In the genomic region with DNA sequence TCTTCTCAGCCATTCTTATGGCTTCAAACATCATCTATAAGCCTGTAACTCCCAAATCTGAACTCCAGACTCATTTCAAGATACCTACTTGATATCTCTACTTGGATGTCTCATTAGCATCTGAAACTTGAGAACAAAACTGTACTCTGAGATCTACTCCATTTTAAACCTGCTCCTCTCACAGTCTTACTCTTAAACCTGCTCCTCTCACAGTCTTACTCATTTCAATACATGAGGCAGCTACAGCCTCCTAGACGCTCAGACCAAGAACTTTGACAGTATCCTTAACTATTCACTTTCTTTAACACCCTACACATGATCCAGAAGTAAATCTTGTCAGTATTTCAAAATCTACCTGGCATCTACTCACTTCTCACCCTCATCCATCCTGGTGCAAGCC, we compare ENCODE assay signal across 27 cellular contexts. TPM values are rescaled to one million over a fixed set of nuclear protein-coding genes. Genes with fewer than 3 reads are reported as not detected.
DNase-seq lines count a peak whose midpoint lies in the region; ATAC-seq and TF ChIP-seq lines count a peak whose summit lies in the region.
"Had no signal": no experiment of that assay in that cellular context is flagged by ENCODE, and none has a peak within 500 bp of the region (broad histone marks: within the 10 kb centered on the region; RNA-seq: fewer than 3 reads in every experiment).

No MANE protein-coding gene starts in this region.

- H3K18ac ChIP-seq in IMR-90 (ENCODE audit: low read depth, low read length) (no peak overlapping the region), H9 (ENCODE audit: insufficient read length, low read depth, low read length) (no peak overlapping the region)

- H3K9me1 ChIP-seq in IMR-90 (ENCODE audit: insufficient read depth, low read length) = 0 out of 2 replicates have a peak, but pooled peaks cover 3% of the 10 kb centered on the region

- WGBS in IMR-90 (ENCODE audit: extremely low coverage in 2 of 2, insufficient read length in 1 of 2), 2 experiments = 67% methylated on average over 1 of the region's 1 CpG; no CpG with 5 or more reads in 1 of the 2 experiments
- no CpG with 5 or more reads among the region's 1 CpG for WGBS in H9 (ENCODE audit: extremely low coverage, insufficient read length, low lambda C conversion rate)

- H3K56ac ChIP-seq in IMR-90 (ENCODE audit: extremely low read depth, insufficient read depth, low read length) (no peak overlapping the region), H9 (ENCODE audit: insufficient read length, low read depth, low read length) (no peak overlapping the region)

- no peak overlapping the region for H4K5ac ChIP-seq in IMR-90 (ENCODE audit: low read depth, low read length)
- H4K5ac ChIP-seq in H9 (ENCODE audit: insufficient read length, low read depth, low read length) = no peak overlapping the region

- DNase-seq in activated CD8-positive, alpha-beta memory T cell treated with anti-CD3 and anti-CD28 coated beads, Interleukin-2, amount 10 ng/mL, durations not matched to agents 7 days and 5 days = no peak
- DNase-seq in activated CD8-positive, alpha-beta memory T cell treated with anti-CD3 and anti-CD28 coated beads, Interleukin-2, amount 50 U/mL, for 4 hours = no peak
- no peak for DNase-seq in IMR-90
- no peak for DNase-seq in H9
- DNase-seq: activated B cell treated with CpG ODN at 0.5 μM for 24 hours; activated naive CD4-positive, alpha-beta T cell treated with anti-CD3 and anti-CD28 coated beads, Interleukin-2, amount 10 ng/mL, durations not matched to agents 7 days and 5 days; DMS 273 treated with DMSO at 0.1 percent for 48 hours; HCEC 1CT; heart left ventricle; islet precursor cell; NCI-H1436 treated with DMSO at 0.1 percent for 48 hours; NK-92 treated with Interleukin-12 subunit alpha and Interleukin-12 subunit beta, amount 100 ng/mL, for 24 hours; Right ventricle myocardium superior; spleen; stimulated activated naive CD4-positive, alpha-beta T cell treated with Interleukin-2 at 50 U/mL for 16 hours had no signal

- H3K79me1 ChIP-seq in IMR-90 (ENCODE audit: low read depth in 1 of 2, low read length in 2 of 2) (no peaks in the 10 kb centered on the region), H9 (ENCODE audit: insufficient read depth, low read depth, low read length, poor library complexity, severe bottlenecking) (no peaks in the 10 kb centered on the region)

- peaks cover 51% of the 10 kb centered on the region for H3K27me3 Mint-ChIP-seq in activated CD8-positive, alpha-beta memory T cell treated with anti-CD3 and anti-CD28 coated beads, Interleukin-2, amount 10 ng/mL, durations not matched to agents 7 days and 5 days
- no peaks in the 10 kb centered on the region for H3K27me3 Mint-ChIP-seq in stimulated activated memory B cell treated with anti-CD40 and anti-IgM and Interleukin-4, amounts not matched to agents 10 μg/mL and 1 μg/mL and 100 μg/mL, for 72 hours
- no peaks in the 10 kb centered on the region for H3K27me3 Mint-ChIP-seq in H9 (ENCODE audit: low read depth)

- H2AFZ ChIP-seq in IMR-90 (replicated peaks; ENCODE audit: low read length, poor library complexity) = no peak overlapping the region
- no peak overlapping the region for H2AFZ ChIP-seq in H9 (ENCODE audit: low read length)

- H4K20me1 ChIP-seq in IMR-90 (ENCODE audit: insufficient read depth, low read length) = no peaks in the 10 kb centered on the region
- no peaks in the 10 kb centered on the region for H4K20me1 ChIP-seq in H9 (ENCODE audit: control insufficient read depth, insufficient read depth, insufficient read length)
- H4K20me1 ChIP-seq: BLaER1 had no signal

- H3K9ac ChIP-seq in IMR-90 (ENCODE audit: low read depth, low read length) (no peak overlapping the region), H9 (ENCODE audit: extremely low read depth, insufficient read length, low read length) (no peak overlapping the region)
- H3K9ac ChIP-seq: BLaER1 had no signal

- H2BK5ac ChIP-seq in IMR-90 (ENCODE audit: low read depth, low read length, poor library complexity, severe bottlenecking) (no peak overlapping the region), H9 (ENCODE audit: insufficient read length, low read length) (no peak overlapping the region)

- no peaks in the 10 kb centered on the region for H3K9me3 ChIP-seq in IMR-90 (ENCODE audit: control insufficient read depth, insufficient read depth, low read length)
- H3K9me3 ChIP-seq in H9 (ENCODE audit: control insufficient read depth, low read depth, low read length) = no peaks in the 10 kb centered on the region
- H3K9me3 ChIP-seq: BLaER1, breast epithelium, heart left ventricle, spleen had no signal

- H3K14ac ChIP-seq in IMR-90 (replicated peaks; ENCODE audit: low read depth, low read length) (0 out of 2 replicates have a peak overlapping the region, but pooled peaks have one; percentile 10), H9 (ENCODE audit: insufficient read depth, low read length) (no peak overlapping the region)

- no peak overlapping the region for H2BK12ac ChIP-seq in H9 (ENCODE audit: insufficient read length, low read depth, low read length)

- no peaks in the 10 kb centered on the region for H3K36me3 ChIP-seq in IMR-90 (ENCODE audit: control insufficient read depth, insufficient read depth, low read length)
- H3K36me3 ChIP-seq: BLaER1, breast epithelium, heart left ventricle, spleen had no signal

- no peak for TF ChIP-seq CTCF in IMR-90 (conservative IDR thresholded peaks at IDR 0.05; ENCODE audit: low read depth, low read length)
- TF ChIP-seq CTCF in H9 (conservative IDR thresholded peaks at IDR 0.05) = no peak

- no TSS peak for BruUV-seq in IMR-90 (replicated peaks; lab: Mats Ljungman, UMichigan)

- TF ChIP-seq RAD21 in IMR-90 (IDR thresholded peaks at IDR 0.05; ENCODE audit: low read length) = no peak

- no peak overlapping the region for H2AK9ac ChIP-seq in IMR-90 (replicated peaks; ENCODE audit: low read depth, low read length, poor library complexity)

- peak overlapping the region; percentile 73; the same call in 1 of the 2 replicates for H2BK20ac ChIP-seq in IMR-90 (ENCODE audit: low read depth, low read length)
- no peak overlapping the region for H2BK20ac ChIP-seq in H9 (ENCODE audit: low read depth, low read length, poor library complexity, severe bottlenecking)

- H3K27ac Mint-ChIP-seq in activated CD8-positive, alpha-beta memory T cell treated with anti-CD3 and anti-CD28 coated beads, Interleukin-2, amount 10 ng/mL, durations not matched to agents 7 days and 5 days = no peak overlapping the region
- no peak overlapping the region for H3K27ac Mint-ChIP-seq in stimulated activated memory B cell treated with anti-CD40 and anti-IgM and Interleukin-4, amounts not matched to agents 10 μg/mL and 1 μg/mL and 100 μg/mL, for 72 hours
- H3K27ac Mint-ChIP-seq in H9 = no peak overlapping the region
- H3K27ac Mint-ChIP-seq: activated B cell treated with CpG ODN at 0.5 μM for 24 hours; activated naive CD4-positive, alpha-beta T cell treated with anti-CD3 and anti-CD28 coated beads, Interleukin-2, amount 10 ng/mL, durations not matched to agents 7 days and 5 days; memory B cell; T-helper 1 cell treated with Interleukin-12 subunit alpha and Interleukin-12 subunit beta and Interleukin-4 antibody, amounts not matched to agents 30 μg/mL and 1 μg/mL, for 36 hours had no signal

- H2BK120ac ChIP-seq in IMR-90 (ENCODE audit: low read depth, low read length) = no peak overlapping the region; the same call in 1 of the 2 replicates
- H2BK120ac ChIP-seq in H9 (ENCODE audit: low read depth, low read length, poor library complexity, severe bottlenecking) = no peak overlapping the region

- H3K23ac ChIP-seq in IMR-90 (ENCODE audit: low read depth, low read length) (no peak overlapping the region), H9 (ENCODE audit: insufficient read length, low read depth, low read length) (no peak overlapping the region)

- dilution Hi-C loops in IMR-90 (cut with HindIII; ENCODE audit: low sequenced_read_pairs, unreplicated experiment) = no loop called here

- no peak overlapping the region for H3K4me3 ChIP-seq in IMR-90 (ENCODE audit: insufficient read depth, low read depth, low read length)
- H3K4me3 ChIP-seq: BLaER1, breast epithelium, heart left ventricle, spleen had no signal

- H3K4me2 ChIP-seq in IMR-90 (ENCODE audit: low read depth, low read length) = no peak overlapping the region
- no peak overlapping the region for H3K4me2 ChIP-seq in H9 (ENCODE audit: insufficient read depth, insufficient read length, low read length)

- H3K4ac ChIP-seq in IMR-90 (ENCODE audit: low read depth, low read length) = peak overlapping the region; percentile 21; the same call in 1 of the 2 replicates
- no peak overlapping the region for H3K4ac ChIP-seq in H9 (ENCODE audit: low read depth, low read length)

- H3K9me3 Mint-ChIP-seq in activated CD8-positive, alpha-beta memory T cell treated with anti-CD3 and anti-CD28 coated beads, Interleukin-2, amount 10 ng/mL, durations not matched to agents 7 days and 5 days (ENCODE audit: low read depth) = peaks cover 2% of the 10 kb centered on the region
- no peaks in the 10 kb centered on the region for H3K9me3 Mint-ChIP-seq in stimulated activated memory B cell treated with anti-CD40 and anti-IgM and Interleukin-4, amounts not matched to agents 10 μg/mL and 1 μg/mL and 100 μg/mL, for 72 hours
- H3K9me3 Mint-ChIP-seq in H9 = peaks cover 0 to 6% of the 10 kb centered on the region in 2 experiments; a peak in 2 of 5 replicates
- H3K9me3 Mint-ChIP-seq: activated B cell treated with CpG ODN at 0.5 μM for 24 hours, memory B cell had no signal

- CTCF ChIA-PET in activated CD8-positive, alpha-beta memory T cell treated with anti-CD3 and anti-CD28 coated beads, Interleukin-2, amount 10 ng/mL, durations not matched to agents 7 days and 5 days (lab: Charles Lee) = interaction anchor here (2.4 kb wide), 1 partner anchor 57 kb away, joined by 10 read pairs; a partner anchor contains a TSS
- CTCF ChIA-PET in IMR-90 (lab: Yijun Ruan, JAX) = no interaction called here

- H3K27ac ChIP-seq in IMR-90 (ENCODE audit: insufficient read depth, low read length) = no peak overlapping the region
- no peak overlapping the region for H3K27ac ChIP-seq in H9 (ENCODE audit: insufficient read length, low read depth, low read length)
- H3K27ac ChIP-seq: BLaER1, breast epithelium, heart left ventricle, spleen had no signal

- no peaks in the 10 kb centered on the region for H3K79me2 ChIP-seq in H9 (ENCODE audit: insufficient read depth, low read length)

- H4K91ac ChIP-seq in IMR-90 (ENCODE audit: insufficient read depth, low read depth, low read length) (no peak overlapping the region), H9 (ENCODE audit: insufficient read length, low read depth, low read length) (no peak overlapping the region)

- TF ChIP-seq POLR2A in IMR-90 (IDR thresholded peaks at IDR 0.05; ENCODE audit: low read depth, low read length) = no peak

- H3K27me3 ChIP-seq in IMR-90 (ENCODE audit: control insufficient read depth, insufficient read depth, low read length) (peaks cover 3% of the 10 kb centered on the region; the same call in 1 of the 2 replicates), H9 (ENCODE audit: insufficient read depth, low read length) (no peaks in the 10 kb centered on the region)
- H3K27me3 ChIP-seq: BLaER1, breast epithelium, spleen had no signal

- in situ Hi-C loops in IMR-90 (cut with MboI; ENCODE audit: low sequenced_read_pairs) = no loop called here

- H3K36me3 Mint-ChIP-seq in activated CD8-positive, alpha-beta memory T cell treated with anti-CD3 and anti-CD28 coated beads, Interleukin-2, amount 10 ng/mL, durations not matched to agents 7 days and 5 days = peaks cover 4% of the 10 kb centered on the region
- no peaks in the 10 kb centered on the region for H3K36me3 Mint-ChIP-seq in stimulated activated memory B cell treated with anti-CD40 and anti-IgM and Interleukin-4, amounts not matched to agents 10 μg/mL and 1 μg/mL and 100 μg/mL, for 72 hours
- H3K36me3 Mint-ChIP-seq in H9 (ENCODE audit: insufficient read depth in 1 of 3, low read depth in 3 of 3) = peaks cover 0 to 2% (median 0%) of the 10 kb centered on the region in 3 experiments; a peak in 1 of 7 replicates
- H3K36me3 Mint-ChIP-seq: activated naive CD4-positive, alpha-beta T cell treated with anti-CD3 and anti-CD28 coated beads, Interleukin-2, amount 10 ng/mL, durations not matched to agents 7 days and 5 days; memory B cell had no signal

- H2AK5ac ChIP-seq in IMR-90 (ENCODE audit: low read depth, low read length) (no peak overlapping the region), H9 (ENCODE audit: insufficient read length, low read length) (no peak overlapping the region)

- no peak overlapping the region for H3T11ph ChIP-seq in H9 (ENCODE audit: low read length)

- POLR2A ChIA-PET in IMR-90 (lab: Charles Lee; ENCODE audit: unreplicated experiment) = no interaction called here

- intact Hi-C loops in IMR-90 (cut with micrococcal nuclease) = no loop called here

- H3K23me2 ChIP-seq in H9 (ENCODE audit: insufficient read length, low read depth, low read length, poor library complexity, severe bottlenecking) = no peaks in the 10 kb centered on the region

- H3K4me3 Mint-ChIP-seq in activated CD8-positive, alpha-beta memory T cell treated with anti-CD3 and anti-CD28 coated beads, Interleukin-2, amount 10 ng/mL, durations not matched to agents 7 days and 5 days = no peak overlapping the region
- no peak overlapping the region for H3K4me3 Mint-ChIP-seq in stimulated activated memory B cell treated with anti-CD40 and anti-IgM and Interleukin-4, amounts not matched to agents 10 μg/mL and 1 μg/mL and 100 μg/mL, for 72 hours
- H3K4me3 Mint-ChIP-seq in H9 = no peak overlapping the region
- H3K4me3 Mint-ChIP-seq: activated B cell treated with CpG ODN at 0.5 μM for 24 hours; activated naive CD4-positive, alpha-beta T cell treated with anti-CD3 and anti-CD28 coated beads, Interleukin-2, amount 10 ng/mL, durations not matched to agents 7 days and 5 days; memory B cell; T-helper 1 cell treated with Interleukin-12 subunit alpha and Interleukin-12 subunit beta and Interleukin-4 antibody, amounts not matched to agents 30 μg/mL and 1 μg/mL, for 36 hours had no signal

- ATAC-seq in activated CD8-positive, alpha-beta memory T cell treated with anti-CD3 and anti-CD28 coated beads, Interleukin-2, amount 10 ng/mL, durations not matched to agents 7 days and 5 days = peak; percentile 79
- peak; percentile 60 for ATAC-seq in HG02588 (IDR thresholded peaks at IDR 0.05; ENCODE audit: unreplicated experiment)
- no peak for ATAC-seq in IMR-90 (ENCODE audit: low read depth)
- peak; percentile 49 for ATAC-seq in stimulated activated memory B cell treated with anti-CD40 and anti-IgM and Interleukin-4, amounts not matched to agents 10 μg/mL and 1 μg/mL and 100 μg/mL, for 72 hours
- ATAC-seq in GM18861 (IDR thresholded peaks at IDR 0.05; ENCODE audit: unreplicated experiment) = no peak
- no peak for ATAC-seq in GM19397 (IDR thresholded peaks at IDR 0.05; ENCODE audit: unreplicated experiment)
- ATAC-seq: heart left ventricle had no signal

- H2BK15ac ChIP-seq in IMR-90 (ENCODE audit: low read depth, low read length) (no peak overlapping the region; the same call in 2 of the 3 replicates), H9 (ENCODE audit: low read depth, low read length) (no peak overlapping the region)

- H3K4me1 ChIP-seq in IMR-90 (ENCODE audit: control insufficient read depth, insufficient read depth, low read length) (peaks cover 7% of the 10 kb centered on the region), H9 (ENCODE audit: insufficient read depth, low read length) (0 out of 2 replicates have a peak, but pooled peaks cover 3% of the 10 kb centered on the region)
- H3K4me1 ChIP-seq: breast epithelium had no signal

- H4K8ac ChIP-seq in IMR-90 (ENCODE audit: low read depth in 2 of 2, low read length in 2 of 2) (no peak overlapping the region), H9 (replicated peaks; ENCODE audit: insufficient read length, low read depth, low read length) (no peak overlapping the region)

- H3K4me1 Mint-ChIP-seq in activated CD8-positive, alpha-beta memory T cell treated with anti-CD3 and anti-CD28 coated beads, Interleukin-2, amount 10 ng/mL, durations not matched to agents 7 days and 5 days = no peaks in the 10 kb centered on the region
- H3K4me1 Mint-ChIP-seq in stimulated activated memory B cell treated with anti-CD40 and anti-IgM and Interleukin-4, amounts not matched to agents 10 μg/mL and 1 μg/mL and 100 μg/mL, for 72 hours = no peaks in the 10 kb centered on the region
- peaks cover 5 to 11% of the 10 kb centered on the region in 2 experiments for H3K4me1 Mint-ChIP-seq in H9
- H3K4me1 Mint-ChIP-seq: activated B cell treated with CpG ODN at 0.5 μM for 24 hours; activated naive CD4-positive, alpha-beta T cell treated with anti-CD3 and anti-CD28 coated beads, Interleukin-2, amount 10 ng/mL, durations not matched to agents 7 days and 5 days; memory B cell had no signal

RNA-seq across cellular contexts. Expression of a gene that starts 54.3 kb away (rescaled TPM):
- total RNA-seq in activated CD8-positive, alpha-beta memory T cell treated with anti-CD3 and anti-CD28 coated beads, Interleukin-2, amount 10 ng/mL, durations not matched to agents 7 days and 5 days = not detected
- total RNA-seq in IMR-90 (2012; rRNA removed) (not detected in 2 replicates), H9 (2021) (not detected in 2 replicates)
- not detected in 2 replicates for polyA plus RNA-seq in IMR-90 (2012; rRNA removed)
- not detected in 2 replicates for polyA plus RNA-seq in IMR-90 (2012; cell fraction: cytosol; rRNA removed)
- not detected in 2 replicates for polyA plus RNA-seq in IMR-90 (2012; cell fraction: nucleus; rRNA removed; ENCODE audit: low replicate concordance)
- total RNA-seq: A172, activated B cell treated with CpG ODN at 0.5 μM for 24 hours, heart left ventricle, pulmonary artery endothelial cell, Right ventricle myocardium superior, spleen, ureter had no signal
- polyA plus RNA-seq: heart left ventricle, neural cell had no signal

RNA-seq across cellular contexts. Expression of a gene that starts 55.5 kb away (rescaled TPM):
- 10 to 100 TPM; 11.9 to 16.4 TPM for total RNA-seq in activated CD8-positive, alpha-beta memory T cell treated with anti-CD3 and anti-CD28 coated beads, Interleukin-2, amount 10 ng/mL, durations not matched to agents 7 days and 5 days
- 4.8 and 5.8 TPM in 2 replicates for total RNA-seq in IMR-90 (2012; rRNA removed)
- polyA plus RNA-seq in IMR-90 (2012; rRNA removed) = 1.4 and 1.7 TPM in 2 replicates
- polyA plus RNA-seq in IMR-90 (2012; cell fraction: cytosol; rRNA removed) = 0.26 and 0.34 TPM in 2 replicates
- polyA plus RNA-seq in IMR-90 (2012; cell fraction: nucleus; rRNA removed; ENCODE audit: low replicate concordance) = 0.36 and 2.0 TPM in 2 replicates
- 16.9 and 17.0 TPM in 2 replicates for total RNA-seq in H9 (2021)

Comparison
In these comparisons a context has a peak if more than half of its experiments do, and no peak if none do; other contexts are left out.
1. ATAC-seq: peak in activated CD8-positive, alpha-beta memory T cell treated with anti-CD3 and anti-CD28 coated beads, Interleukin-2, amount 10 ng/mL, durations not matched to agents 7 days and 5 days (single experiment), HG02588 (single experiment) and stimulated activated memory B cell treated with anti-CD40 and anti-IgM and Interleukin-4, amounts not matched to agents 10 μg/mL and 1 μg/mL and 100 μg/mL, for 72 hours (single experiment); none in IMR-90 (single experiment), GM18861 (single experiment) and GM19397 (single experiment).